In the genomic region with DNA sequence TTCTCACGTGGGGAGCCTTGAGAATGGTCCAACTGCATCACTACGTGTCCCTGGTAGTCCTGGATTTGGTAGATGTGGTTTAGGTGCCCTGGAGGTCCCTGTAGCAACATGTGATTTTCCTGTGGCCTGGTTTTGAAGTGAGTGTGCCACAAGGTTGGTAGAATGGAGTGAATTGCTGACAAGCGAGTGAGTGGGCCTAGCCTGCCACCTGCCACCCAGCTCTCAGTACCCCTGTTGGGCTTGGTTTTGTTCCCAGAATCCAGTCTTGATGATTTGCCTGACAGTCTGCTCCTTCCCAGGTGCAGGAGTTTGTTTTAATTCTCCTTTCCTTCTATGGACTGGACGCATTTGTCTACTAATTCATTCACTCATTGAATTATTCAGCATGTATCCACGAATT, we compare ENCODE assay signal across 18 cellular contexts. TPM values are rescaled to one million over a fixed set of nuclear protein-coding genes. Genes with fewer than 3 reads are reported as not detected.
"Had no signal": no experiment of that assay in that cellular context is flagged by ENCODE, and none has a peak within 500 bp of the region (broad histone marks: within the 10 kb centered on the region; RNA-seq: fewer than 3 reads in every experiment).

No MANE protein-coding gene starts in this region.

- ATAC-seq: mucosa of descending colon; naive thymus-derived CD8-positive, alpha-beta T cell; stimulated activated effector memory CD8-positive, alpha-beta T cell treated with anti-CD3 and anti-CD28 coated beads, Interleukin-12 subunit alpha, Interleukin-12 subunit beta, amount 100 ng/mL, for 72 hours; upper lobe of right lung had no signal

- H3K27me3 ChIP-seq: heart left ventricle, ovary, tibial nerve, upper lobe of right lung, vagina had no signal

- H3K4me3 ChIP-seq: coronary artery, heart left ventricle, mucosa of descending colon, ovary, tibial nerve, upper lobe of right lung, vagina had no signal

- H3K9me3 ChIP-seq: heart left ventricle, mucosa of descending colon, ovary, tibial nerve, upper lobe of right lung, vagina had no signal

- H3K9me3 Mint-ChIP-seq: naive thymus-derived CD8-positive, alpha-beta T cell; stimulated activated effector memory CD8-positive, alpha-beta T cell treated with anti-CD3 and anti-CD28 coated beads, Interleukin-12 subunit alpha, Interleukin-12 subunit beta, amount 100 ng/mL, for 72 hours; stimulated activated naive CD8-positive, alpha-beta T cell treated with anti-CD3 and anti-CD28 coated beads, Interleukin-15, Interleukin-2, amounts not matched to agents 100 ng/mL and 50 ng/mL, for 24 hours had no signal

- H3K27ac Mint-ChIP-seq: stimulated activated effector memory CD8-positive, alpha-beta T cell treated with anti-CD3 and anti-CD28 coated beads, Interleukin-12 subunit alpha, Interleukin-12 subunit beta, amount 100 ng/mL, for 72 hours; stimulated activated naive CD8-positive, alpha-beta T cell treated with anti-CD3 and anti-CD28 coated beads, Interleukin-15, Interleukin-2, amounts not matched to agents 100 ng/mL and 50 ng/mL, for 24 hours had no signal

- DNase-seq: effector CD8-positive, alpha-beta T cell; foreskin melanocyte; heart left ventricle; hippocampal formation; kidney glomerular epithelial cell; mammary epithelial cell; mucosa of descending colon; naive thymus-derived CD8-positive, alpha-beta T cell; ovary; right cardiac atrium; stimulated activated CD4-positive, alpha-beta T cell treated with anti-CD3 and anti-CD28 coated beads, Interleukin-4, amount 100 ng/mL, for 1 hour; stimulated activated CD8-positive, alpha-beta memory T cell treated with anti-CD3 and anti-CD28 coated beads, Interleukin-4, amount 100 ng/mL, for 48 hours; upper lobe of right lung had no signal

- H3K27ac ChIP-seq: coronary artery, heart left ventricle, ovary, tibial nerve, upper lobe of right lung, vagina had no signal

- H3K4me3 Mint-ChIP-seq: naive thymus-derived CD8-positive, alpha-beta T cell; stimulated activated effector memory CD8-positive, alpha-beta T cell treated with anti-CD3 and anti-CD28 coated beads, Interleukin-12 subunit alpha, Interleukin-12 subunit beta, amount 100 ng/mL, for 72 hours; stimulated activated naive CD8-positive, alpha-beta T cell treated with anti-CD3 and anti-CD28 coated beads, Interleukin-15, Interleukin-2, amounts not matched to agents 100 ng/mL and 50 ng/mL, for 24 hours had no signal

- H3K36me3 Mint-ChIP-seq: naive thymus-derived CD8-positive, alpha-beta T cell had no signal

- H3K36me3 ChIP-seq: heart left ventricle, ovary, tibial nerve, upper lobe of right lung, vagina had no signal

RNA-seq across cellular contexts. Expression of a gene that starts 57.9 kb away (rescaled TPM):
- total RNA-seq: naive thymus-derived CD8-positive, alpha-beta T cell had no signal
- polyA plus RNA-seq: naive thymus-derived CD8-positive, alpha-beta T cell had no signal
